8 cellular contexts compared by ENCODE assay signal in the genomic region with DNA sequence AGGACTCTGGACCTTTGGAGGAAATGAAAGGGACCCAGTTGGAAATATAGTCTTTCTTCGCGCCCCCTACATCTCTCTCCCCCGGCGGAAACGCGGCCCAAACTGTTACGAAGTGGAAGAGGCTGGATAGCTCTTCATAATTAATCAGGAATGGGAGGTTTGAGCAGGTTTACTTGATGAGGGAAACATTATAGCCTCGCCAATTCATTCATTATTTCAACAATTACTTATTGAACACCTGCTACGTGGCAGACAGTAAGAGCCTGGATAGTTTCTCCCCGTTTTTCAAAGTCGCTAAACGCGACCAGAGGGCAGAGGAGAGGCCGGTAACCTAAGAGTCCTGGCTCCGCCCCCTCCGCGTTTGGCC. TPM values are rescaled to one million over a fixed set of nuclear protein-coding genes. Genes with fewer than 3 reads are reported as not detected.
A peak's percentile ranks its signal among the peaks of the same experiment; 100 is the strongest.
DNase-seq lines count a peak whose midpoint lies in the region; ATAC-seq and TF ChIP-seq lines count a peak whose summit lies in the region.

No MANE protein-coding gene starts in this region.

- no peak for DNase-seq in CD4-positive, CD25-positive, alpha-beta regulatory T cell
- DNase-seq in GM23338 (ENCODE audit: low spot score): peak; percentile 94
- DNase-seq in Panc1 (ENCODE audit: low read depth, low spot score): no peak
- no peak for DNase-seq in esophagus muscularis mucosa (ENCODE audit: extremely low spot score)
- DNase-seq in osteocyte (ENCODE audit: extremely low spot score, unreplicated experiment): no peak
- DNase-seq in central memory CD4-positive, alpha-beta T cell: no peak
- no peak for DNase-seq in activated CD4-positive, CD25-positive, alpha-beta regulatory T cell treated with anti-CD3 and anti-CD28 coated beads, Interleukin-2, amount 50 U/mL, for 72 hours
- no peak for DNase-seq in middle frontal gyrus (ENCODE audit: extremely low spot score, low spot score)

- H3K4me1 Mint-ChIP-seq in CD4-positive, CD25-positive, alpha-beta regulatory T cell: peaks cover 0 to 43% (median 16%) of the 10 kb centered on the region in 4 donors
- H3K4me1 Mint-ChIP-seq in GM23338 (peaks cover 19% of the 10 kb centered on the region), osteocyte (ENCODE audit: unreplicated experiment) (peaks cover 33% of the 10 kb centered on the region)

- no peaks in the 10 kb centered on the region for H3K79me2 ChIP-seq in GM23338 (replicated peaks; ENCODE audit: insufficient read depth)

- TF ChIP-seq CTCF in GM23338 (conservative IDR thresholded peaks at IDR 0.05; ENCODE audit: low read depth in 2 of 2) (no peak), Panc1 (IDR thresholded peaks at IDR 0.05) (no peak), esophagus muscularis mucosa (IDR thresholded peaks at IDR 0.05) (no peak), osteocyte (IDR thresholded peaks at IDR 0.05) (no peak)

- no peaks in the 10 kb centered on the region for H3K9me3 ChIP-seq in CD4-positive, CD25-positive, alpha-beta regulatory T cell (ENCODE audit: control insufficient read depth in 2 of 2, low read length in 2 of 2)
- H3K9me3 ChIP-seq in Panc1 (ENCODE audit: control insufficient read depth, insufficient read depth, low read depth, low read length): no peaks in the 10 kb centered on the region
- H3K9me3 ChIP-seq in esophagus muscularis mucosa: no peaks in the 10 kb centered on the region

- H3K4me3 Mint-ChIP-seq in CD4-positive, CD25-positive, alpha-beta regulatory T cell: peak overlapping the region; percentile 93 to 98 (median 96)
- peak overlapping the region; percentile 97 for H3K4me3 Mint-ChIP-seq in GM23338
- peak overlapping the region; percentile 96 for H3K4me3 Mint-ChIP-seq in osteocyte (ENCODE audit: unreplicated experiment)

- peaks cover 24% of the 10 kb centered on the region for H3K27me3 Mint-ChIP-seq in CD4-positive, CD25-positive, alpha-beta regulatory T cell
- H3K27me3 Mint-ChIP-seq in GM23338 (ENCODE audit: insufficient read depth, low read depth, poor library complexity) (peaks cover 40% of the 10 kb centered on the region), osteocyte (ENCODE audit: unreplicated experiment) (peaks cover 17% of the 10 kb centered on the region)

- H3K4me3 ChIP-seq in CD4-positive, CD25-positive, alpha-beta regulatory T cell (ENCODE audit: low read depth, low read length): peak overlapping the region; percentile 91
- peak overlapping the region; percentile 82 for H3K4me3 ChIP-seq in GM23338
- H3K4me3 ChIP-seq in Panc1 (ENCODE audit: low read depth in 2 of 2, low read length in 2 of 2): peak overlapping the region; percentile 91 to 94
- peak overlapping the region; percentile 71 to 86 (median 83) for H3K4me3 ChIP-seq in esophagus muscularis mucosa

- H3K4me2 ChIP-seq in GM23338: peak overlapping the region; percentile 100

- CTCF ChIA-PET in Panc1 (lab: Charles Lee): interaction anchor here (0.5 to 2.2 kb wide), 4 partner anchors 10 to 21 kb away, joined by 3 to 7 read pairs (median 6); no protein-coding TSS in a partner anchor

- no peaks in the 10 kb centered on the region; the same call in none of the 2 replicates for H4K20me1 ChIP-seq in GM23338 (replicated peaks; ENCODE audit: insufficient read depth)

- WGBS in esophagus muscularis mucosa: 0% methylated on average over 17 of the region's 17 CpGs

- H3K9me2 ChIP-seq in GM23338 (ENCODE audit: insufficient read depth): no peaks in the 10 kb centered on the region

- intact Hi-C loops in Panc1 (cut with micrococcal nuclease; ENCODE audit: unreplicated experiment) (no loop called here), esophagus muscularis mucosa (cut with DNase I) (no loop called here)

- TF ChIP-seq EP300 in esophagus muscularis mucosa (IDR thresholded peaks at IDR 0.05): no peak

- in situ Hi-C loops in Panc1 (cut with HindIII; ENCODE audit: low pct_unique_long_range_greater_than_20kb, low sequenced_read_pairs): no loop called here

- H3K27me3 ChIP-seq in CD4-positive, CD25-positive, alpha-beta regulatory T cell (ENCODE audit: control insufficient read depth, insufficient read depth, low read length): peaks cover 7% of the 10 kb centered on the region
- 0 out of 2 replicates have a peak, but pooled peaks cover 6% of the 10 kb centered on the region for H3K27me3 ChIP-seq in GM23338 (ENCODE audit: insufficient read depth)
- no peaks in the 10 kb centered on the region for H3K27me3 ChIP-seq in Panc1 (ENCODE audit: control insufficient read depth, insufficient read depth, low read length)
- peaks cover 0 to 36% (median 11%) of the 10 kb centered on the region in 4 donors for H3K27me3 ChIP-seq in esophagus muscularis mucosa

- H3K36me3 ChIP-seq in CD4-positive, CD25-positive, alpha-beta regulatory T cell (ENCODE audit: control insufficient read depth, insufficient read depth, low read length): peaks cover 3% of the 10 kb centered on the region
- H3K36me3 ChIP-seq in GM23338 (ENCODE audit: insufficient read depth) (no peaks in the 10 kb centered on the region; the same call in 1 of the 2 replicates), Panc1 (ENCODE audit: control insufficient read depth, insufficient read depth, low read length) (peaks cover 9% of the 10 kb centered on the region; the same call in 1 of the 2 replicates), esophagus muscularis mucosa (peaks cover 6 to 24% (median 19%) of the 10 kb centered on the region in 4 donors)

- no peak for TF ChIP-seq POLR2A in esophagus muscularis mucosa (IDR thresholded peaks at IDR 0.05; ENCODE audit: low read depth)

- peaks cover 27% of the 10 kb centered on the region for H3F3A ChIP-seq in GM23338 (replicated peaks; ENCODE audit: low read depth)

- BruUV-seq in Panc1 (replicated peaks; lab: Mats Ljungman, UMichigan): no TSS peak

- H3K9me3 Mint-ChIP-seq in CD4-positive, CD25-positive, alpha-beta regulatory T cell: peaks cover 0 to 4% (median 0%) of the 10 kb centered on the region in 7 donors
- no peaks in the 10 kb centered on the region; the same call in 2 of the 3 replicates for H3K9me3 Mint-ChIP-seq in GM23338
- no peaks in the 10 kb centered on the region for H3K9me3 Mint-ChIP-seq in osteocyte (ENCODE audit: unreplicated experiment)

- no peak for ATAC-seq in CD4-positive, CD25-positive, alpha-beta regulatory T cell (ENCODE audit: low read depth in 2 of 2)
- ATAC-seq in GM23338 (peak; percentile 25), Panc1 (peak; percentile 76)

- peak overlapping the region; percentile 91 for H2AFZ ChIP-seq in GM23338

- POLR2A ChIA-PET in Panc1 (lab: Charles Lee): interaction anchor here (0.6 to 0.7 kb wide), 2 partner anchors 14 to 503 kb away, joined by 3 read pairs; no protein-coding TSS in a partner anchor

- H3K27ac ChIP-seq in CD4-positive, CD25-positive, alpha-beta regulatory T cell (ENCODE audit: insufficient read depth, low read length, poor library complexity, severe bottlenecking): peak overlapping the region; percentile 79
- H3K27ac ChIP-seq in GM23338 (ENCODE audit: low read depth): peak overlapping the region; percentile 95
- peak overlapping the region; percentile 98 for H3K27ac ChIP-seq in Panc1 (ENCODE audit: low read length)
- H3K27ac ChIP-seq in esophagus muscularis mucosa (replicated peaks in 1 of 4): peak overlapping the region; percentile 84 to 91 (median 90)

- peak overlapping the region; percentile 32 to 98 (median 93) for H3K27ac Mint-ChIP-seq in CD4-positive, CD25-positive, alpha-beta regulatory T cell
- H3K27ac Mint-ChIP-seq in GM23338 (peak overlapping the region; percentile 97), osteocyte (ENCODE audit: unreplicated experiment) (peak overlapping the region; percentile 99)

- H3K4me1 ChIP-seq in CD4-positive, CD25-positive, alpha-beta regulatory T cell (ENCODE audit: control insufficient read depth, insufficient read depth, low read length, poor library complexity, severe bottlenecking): peaks cover 44% of the 10 kb centered on the region
- peaks cover 15% of the 10 kb centered on the region for H3K4me1 ChIP-seq in GM23338 (ENCODE audit: insufficient read depth)
- peaks cover 11% of the 10 kb centered on the region for H3K4me1 ChIP-seq in Panc1 (ENCODE audit: control insufficient read depth, insufficient read depth, low read length)
- peaks cover 32 to 46% (median 44%) of the 10 kb centered on the region in 4 donors for H3K4me1 ChIP-seq in esophagus muscularis mucosa

- no peaks in the 10 kb centered on the region for H3K36me3 Mint-ChIP-seq in CD4-positive, CD25-positive, alpha-beta regulatory T cell
- H3K36me3 Mint-ChIP-seq in GM23338 (ENCODE audit: low read depth) (peaks cover 16% of the 10 kb centered on the region), osteocyte (ENCODE audit: unreplicated experiment) (no peaks in the 10 kb centered on the region)

RNA-seq across cellular contexts. Expression of a gene that starts 0.2 kb away (rescaled TPM):
- total RNA-seq in CD4-positive, CD25-positive, alpha-beta regulatory T cell: 12.8 TPM
- 10 to 100 TPM; 25.2 to 40.1 (median 32.1) TPM for polyA plus RNA-seq in CD4-positive, CD25-positive, alpha-beta regulatory T cell
- 29.7 and 36.1 TPM in 2 replicates for total RNA-seq in GM23338 (2014; rRNA removed; shearing (Covaris generic))
- 18.4 and 18.5 TPM in 2 replicates for polyA plus RNA-seq in GM23338 (2016; fragmentation: Nextera tagmentation; extraction: Ambion mirVana)
- total RNA-seq in Panc1 (2021; ENCODE audit: unreplicated experiment): 7.9 TPM
- polyA plus RNA-seq in Panc1 (2012; ENCODE audit: insufficient read length): 17.0 TPM
- 10 to 100 TPM; 19.5 to 45.9 (median 29.0) TPM for total RNA-seq in esophagus muscularis mucosa
- total RNA-seq in osteocyte: 9.8 and 10.5 TPM in 2 replicates

RNA-seq across cellular contexts. Expression of a gene that starts 1.8 kb away (rescaled TPM):
- total RNA-seq in CD4-positive, CD25-positive, alpha-beta regulatory T cell: 2.9 TPM
- polyA plus RNA-seq in CD4-positive, CD25-positive, alpha-beta regulatory T cell: 1 to 10 TPM; 1.4 to 2.6 (median 1.9) TPM
- total RNA-seq in GM23338 (2014; rRNA removed; shearing (Covaris generic)): 4.0 and 6.8 TPM in 2 replicates
- 1.9 and 2.7 TPM in 2 replicates for polyA plus RNA-seq in GM23338 (2016; fragmentation: Nextera tagmentation; extraction: Ambion mirVana)
- 2.4 TPM for total RNA-seq in Panc1 (2021; ENCODE audit: unreplicated experiment)
- 8.3 TPM for polyA plus RNA-seq in Panc1 (2012; ENCODE audit: insufficient read length)
- total RNA-seq in esophagus muscularis mucosa: 100 to 1,000 TPM in 2 of 4 donors, 10 to 100 TPM in 2; 88.0 to 268 (median 108) TPM
- 0.99 and 1.8 TPM in 2 replicates for total RNA-seq in osteocyte

RNA-seq across cellular contexts. Expression of a gene that starts 11.9 kb away (rescaled TPM):
- total RNA-seq in CD4-positive, CD25-positive, alpha-beta regulatory T cell: 29.4 TPM
- 10 to 100 TPM; 50.8 to 60.6 (median 52.0) TPM for polyA plus RNA-seq in CD4-positive, CD25-positive, alpha-beta regulatory T cell
- 37.0 and 39.2 TPM in 2 replicates for total RNA-seq in GM23338 (2014; rRNA removed; shearing (Covaris generic))
- 37.3 and 47.3 TPM in 2 replicates for polyA plus RNA-seq in GM23338 (2016; fragmentation: Nextera tagmentation; extraction: Ambion mirVana)
- total RNA-seq in Panc1 (2021; ENCODE audit: unreplicated experiment) (79.3 TPM), esophagus muscularis mucosa (10 to 100 TPM; 61.0 to 92.7 (median 71.2) TPM), osteocyte (81.3 and 82.1 TPM in 2 replicates)
- polyA plus RNA-seq in Panc1 (2012; ENCODE audit: insufficient read length): 128 TPM

RNA-seq across cellular contexts. Expression of a gene that starts 24.9 kb away (rescaled TPM):
- 385 TPM for total RNA-seq in CD4-positive, CD25-positive, alpha-beta regulatory T cell
- 1 to 10 TPM; 6.3 to 8.2 (median 6.7) TPM for polyA plus RNA-seq in CD4-positive, CD25-positive, alpha-beta regulatory T cell
- total RNA-seq in GM23338 (2014; rRNA removed; shearing (Covaris generic)): 19.0 and 29.4 TPM in 2 replicates
- 6.8 and 8.1 TPM in 2 replicates for polyA plus RNA-seq in GM23338 (2016; fragmentation: Nextera tagmentation; extraction: Ambion mirVana)
- total RNA-seq in Panc1 (2021; ENCODE audit: unreplicated experiment) (105 TPM), esophagus muscularis mucosa (10 to 100 TPM; 18.7 to 47.0 (median 41.2) TPM), osteocyte (32.5 and 38.6 TPM in 2 replicates)
- polyA plus RNA-seq in Panc1 (2012; ENCODE audit: insufficient read length): 119 TPM

RNA-seq across cellular contexts. Expression of a gene that starts 30.9 kb away (rescaled TPM):
- total RNA-seq in CD4-positive, CD25-positive, alpha-beta regulatory T cell: 0.35 TPM
- 1 to 10 TPM in 1 of 4 donors, under 1 TPM in 3; 0.40 to 1.1 (median 0.55) TPM for polyA plus RNA-seq in CD4-positive, CD25-positive, alpha-beta regulatory T cell
- total RNA-seq in GM23338 (2014; rRNA removed; shearing (Covaris generic)): 0.69 TPM in 1 of 2 replicates, not detected in the other
- polyA plus RNA-seq in GM23338 (2016; fragmentation: Nextera tagmentation; extraction: Ambion mirVana): 1.1 and 1.5 TPM in 2 replicates
- total RNA-seq in Panc1 (2021; ENCODE audit: unreplicated experiment): 0.21 TPM
- polyA plus RNA-seq in Panc1 (2012; ENCODE audit: insufficient read length): 1.2 TPM
- total RNA-seq in esophagus muscularis mucosa: 1 to 10 TPM in 1 of 4 donors, not detected in 3; 1.0 TPM
- total RNA-seq in osteocyte: not detected in 2 replicates

Comparison
In these comparisons a context has a peak if more than half of its experiments do, and no peak if none do; other contexts are left out.
1. ATAC-seq: peak in GM23338 (single experiment) and Panc1 (single experiment); none in CD4-positive, CD25-positive, alpha-beta regulatory T cell (0 of 2).
2. RNA of a gene that starts 1.8 kb away (total RNA-seq): 88.0 to 268 TPM in esophagus muscularis mucosa; 4.0 to 6.8 TPM in GM23338, 2.9 TPM in CD4-positive, CD25-positive, alpha-beta regulatory T cell (single experiment), 2.4 TPM in Panc1 (single experiment) and 0.99 to 1.8 TPM in osteocyte; every median in the first group is over 10 times any median in the second.
3. Peak in every context shown above with its lines, with median percentiles within 50 percentile points of each other: H3K27ac ChIP-seq, H3K4me3 ChIP-seq, H3K27ac Mint-ChIP-seq and H3K4me3 Mint-ChIP-seq.